2 cellular contexts compared by ENCODE assay signal in the genomic region with DNA sequence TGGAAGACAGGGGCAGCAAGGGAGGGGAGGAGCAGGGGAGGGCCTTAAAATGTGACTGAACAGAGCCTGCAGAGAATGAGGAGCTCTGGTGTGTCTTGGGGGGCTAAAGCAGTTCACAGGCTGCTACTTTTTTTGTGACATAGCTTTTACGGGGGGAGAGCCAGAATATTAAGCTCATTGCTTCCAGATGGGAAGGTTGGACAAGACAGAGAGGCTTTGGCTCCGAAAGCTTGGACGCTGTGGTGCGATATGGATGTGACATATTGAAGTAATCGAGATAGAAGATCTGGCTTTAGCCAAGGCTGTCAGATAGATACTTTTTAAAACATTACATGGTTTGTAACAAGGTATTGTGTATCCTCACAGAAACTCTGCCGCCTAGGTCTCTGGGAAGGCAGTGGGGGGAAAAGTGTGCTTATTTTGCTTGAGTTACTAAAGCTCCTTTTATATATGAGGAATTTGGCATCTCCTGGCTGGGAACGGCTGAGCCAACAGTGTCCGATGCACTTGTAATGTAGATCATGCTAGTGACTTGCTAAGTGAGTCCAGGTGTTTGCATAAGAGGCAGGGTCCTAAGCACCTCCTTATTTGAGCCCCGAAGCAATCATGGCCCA.
TF ChIP-seq lines count a peak whose summit lies in the region.

No MANE protein-coding gene starts in this region.

TF ChIP-seq in GM23338, 12 proteins besides CTCF, POLR2A, EP300 and RAD21 (continues in another document):
- TF ChIP-seq CREB1 (CRISPR knock-in tag; IDR thresholded peaks at IDR 0.05; ENCODE audit: low read depth) (no peak), ZNF114 (CRISPR knock-in tag; IDR thresholded peaks at IDR 0.05) (no peak), REST (IDR thresholded peaks at IDR 0.05; ENCODE audit: unreplicated experiment) (no peak), JUNB (IDR thresholded peaks at IDR 0.05; ENCODE audit: unreplicated experiment) (no peak), ETS1 (IDR thresholded peaks at IDR 0.05) (no peak), ZNF462 (CRISPR knock-in tag; IDR thresholded peaks at IDR 0.05) (no peak), POLR2AphosphoS5 (IDR thresholded peaks at IDR 0.05; ENCODE audit: low read depth) (no peak), EZH2 (IDR thresholded peaks at IDR 0.05; ENCODE audit: low read depth, unreplicated experiment) (no peak), NANOG (IDR thresholded peaks at IDR 0.05; ENCODE audit: borderline replicate concordance) (no peak)

TF ChIP-seq in K562, 482 proteins besides CTCF, POLR2A, EP300 and RAD21:
- TF ChIP-seq FOXK2 (conservative IDR thresholded peaks at IDR 0.05 in 1 of 2, IDR thresholded peaks at IDR 0.05 in 1 of 2; ENCODE audit: low read depth in 2 of 2) (no peak), CBFA2T3 (IDR thresholded peaks at IDR 0.05) (no peak), RBM14 (IDR thresholded peaks at IDR 0.05; ENCODE audit: borderline replicate concordance, insufficient read depth, low read depth, low read length) (no peak), ZNF512 (tag; IDR thresholded peaks at IDR 0.05) (no peak), HDGF (IDR thresholded peaks at IDR 0.05) (no peak), RFX7 (CRISPR knock-in tag; IDR thresholded peaks at IDR 0.05) (no peak), CBX2 (IDR thresholded peaks at IDR 0.05; ENCODE audit: insufficient read depth, low read length, poor library complexity, severe bottlenecking) (no peak), TRIM24 (IDR thresholded peaks at IDR 0.05) (no peak), ADNP (tag; IDR thresholded peaks at IDR 0.05) (no peak), ZNF436 (CRISPR knock-in tag; IDR thresholded peaks at IDR 0.05) (no peak), GTF2E2 (tag; IDR thresholded peaks at IDR 0.05) (no peak), HNRNPLL (IDR thresholded peaks at IDR 0.05; ENCODE audit: low read depth, low read length, poor library complexity, severe bottlenecking) (no peak), MCM2 (IDR thresholded peaks at IDR 0.05; ENCODE audit: low read depth) (no peak), SMARCB1 (IDR thresholded peaks at IDR 0.05; ENCODE audit: insufficient read length, low read depth) (no peak), MAFF (IDR thresholded peaks at IDR 0.05; ENCODE audit: low read length) (no peak)
- TF ChIP-seq, protein P1, sequence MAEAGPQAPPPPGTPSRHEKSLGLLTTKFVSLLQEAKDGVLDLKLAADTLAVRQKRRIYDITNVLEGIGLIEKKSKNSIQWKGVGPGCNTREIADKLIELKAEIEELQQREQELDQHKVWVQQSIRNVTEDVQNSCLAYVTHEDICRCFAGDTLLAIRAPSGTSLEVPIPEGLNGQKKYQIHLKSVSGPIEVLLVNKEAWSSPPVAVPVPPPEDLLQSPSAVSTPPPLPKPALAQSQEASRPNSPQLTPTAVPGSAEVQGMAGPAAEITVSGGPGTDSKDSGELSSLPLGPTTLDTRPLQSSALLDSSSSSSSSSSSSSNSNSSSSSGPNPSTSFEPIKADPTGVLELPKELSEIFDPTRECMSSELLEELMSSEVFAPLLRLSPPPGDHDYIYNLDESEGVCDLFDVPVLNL (CRISPR knock-in tag; IDR thresholded peaks at IDR 0.05; ENCODE audit: low read depth) = no peak
- TF ChIP-seq, protein P2, sequence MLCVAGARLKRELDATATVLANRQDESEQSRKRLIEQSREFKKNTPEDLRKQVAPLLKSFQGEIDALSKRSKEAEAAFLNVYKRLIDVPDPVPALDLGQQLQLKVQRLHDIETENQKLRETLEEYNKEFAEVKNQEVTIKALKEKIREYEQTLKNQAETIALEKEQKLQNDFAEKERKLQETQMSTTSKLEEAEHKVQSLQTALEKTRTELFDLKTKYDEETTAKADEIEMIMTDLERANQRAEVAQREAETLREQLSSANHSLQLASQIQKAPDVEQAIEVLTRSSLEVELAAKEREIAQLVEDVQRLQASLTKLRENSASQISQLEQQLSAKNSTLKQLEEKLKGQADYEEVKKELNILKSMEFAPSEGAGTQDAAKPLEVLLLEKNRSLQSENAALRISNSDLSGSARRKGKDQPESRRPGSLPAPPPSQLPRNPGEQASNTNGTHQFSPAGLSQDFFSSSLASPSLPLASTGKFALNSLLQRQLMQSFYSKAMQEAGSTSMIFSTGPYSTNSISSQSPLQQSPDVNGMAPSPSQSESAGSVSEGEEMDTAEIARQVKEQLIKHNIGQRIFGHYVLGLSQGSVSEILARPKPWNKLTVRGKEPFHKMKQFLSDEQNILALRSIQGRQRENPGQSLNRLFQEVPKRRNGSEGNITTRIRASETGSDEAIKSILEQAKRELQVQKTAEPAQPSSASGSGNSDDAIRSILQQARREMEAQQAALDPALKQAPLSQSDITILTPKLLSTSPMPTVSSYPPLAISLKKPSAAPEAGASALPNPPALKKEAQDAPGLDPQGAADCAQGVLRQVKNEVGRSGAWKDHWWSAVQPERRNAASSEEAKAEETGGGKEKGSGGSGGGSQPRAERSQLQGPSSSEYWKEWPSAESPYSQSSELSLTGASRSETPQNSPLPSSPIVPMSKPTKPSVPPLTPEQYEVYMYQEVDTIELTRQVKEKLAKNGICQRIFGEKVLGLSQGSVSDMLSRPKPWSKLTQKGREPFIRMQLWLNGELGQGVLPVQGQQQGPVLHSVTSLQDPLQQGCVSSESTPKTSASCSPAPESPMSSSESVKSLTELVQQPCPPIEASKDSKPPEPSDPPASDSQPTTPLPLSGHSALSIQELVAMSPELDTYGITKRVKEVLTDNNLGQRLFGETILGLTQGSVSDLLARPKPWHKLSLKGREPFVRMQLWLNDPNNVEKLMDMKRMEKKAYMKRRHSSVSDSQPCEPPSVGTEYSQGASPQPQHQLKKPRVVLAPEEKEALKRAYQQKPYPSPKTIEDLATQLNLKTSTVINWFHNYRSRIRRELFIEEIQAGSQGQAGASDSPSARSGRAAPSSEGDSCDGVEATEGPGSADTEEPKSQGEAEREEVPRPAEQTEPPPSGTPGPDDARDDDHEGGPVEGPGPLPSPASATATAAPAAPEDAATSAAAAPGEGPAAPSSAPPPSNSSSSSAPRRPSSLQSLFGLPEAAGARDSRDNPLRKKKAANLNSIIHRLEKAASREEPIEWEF (CRISPR knock-in tag; IDR thresholded peaks at IDR 0.05) = no peak
- TF ChIP-seq, protein P3, sequence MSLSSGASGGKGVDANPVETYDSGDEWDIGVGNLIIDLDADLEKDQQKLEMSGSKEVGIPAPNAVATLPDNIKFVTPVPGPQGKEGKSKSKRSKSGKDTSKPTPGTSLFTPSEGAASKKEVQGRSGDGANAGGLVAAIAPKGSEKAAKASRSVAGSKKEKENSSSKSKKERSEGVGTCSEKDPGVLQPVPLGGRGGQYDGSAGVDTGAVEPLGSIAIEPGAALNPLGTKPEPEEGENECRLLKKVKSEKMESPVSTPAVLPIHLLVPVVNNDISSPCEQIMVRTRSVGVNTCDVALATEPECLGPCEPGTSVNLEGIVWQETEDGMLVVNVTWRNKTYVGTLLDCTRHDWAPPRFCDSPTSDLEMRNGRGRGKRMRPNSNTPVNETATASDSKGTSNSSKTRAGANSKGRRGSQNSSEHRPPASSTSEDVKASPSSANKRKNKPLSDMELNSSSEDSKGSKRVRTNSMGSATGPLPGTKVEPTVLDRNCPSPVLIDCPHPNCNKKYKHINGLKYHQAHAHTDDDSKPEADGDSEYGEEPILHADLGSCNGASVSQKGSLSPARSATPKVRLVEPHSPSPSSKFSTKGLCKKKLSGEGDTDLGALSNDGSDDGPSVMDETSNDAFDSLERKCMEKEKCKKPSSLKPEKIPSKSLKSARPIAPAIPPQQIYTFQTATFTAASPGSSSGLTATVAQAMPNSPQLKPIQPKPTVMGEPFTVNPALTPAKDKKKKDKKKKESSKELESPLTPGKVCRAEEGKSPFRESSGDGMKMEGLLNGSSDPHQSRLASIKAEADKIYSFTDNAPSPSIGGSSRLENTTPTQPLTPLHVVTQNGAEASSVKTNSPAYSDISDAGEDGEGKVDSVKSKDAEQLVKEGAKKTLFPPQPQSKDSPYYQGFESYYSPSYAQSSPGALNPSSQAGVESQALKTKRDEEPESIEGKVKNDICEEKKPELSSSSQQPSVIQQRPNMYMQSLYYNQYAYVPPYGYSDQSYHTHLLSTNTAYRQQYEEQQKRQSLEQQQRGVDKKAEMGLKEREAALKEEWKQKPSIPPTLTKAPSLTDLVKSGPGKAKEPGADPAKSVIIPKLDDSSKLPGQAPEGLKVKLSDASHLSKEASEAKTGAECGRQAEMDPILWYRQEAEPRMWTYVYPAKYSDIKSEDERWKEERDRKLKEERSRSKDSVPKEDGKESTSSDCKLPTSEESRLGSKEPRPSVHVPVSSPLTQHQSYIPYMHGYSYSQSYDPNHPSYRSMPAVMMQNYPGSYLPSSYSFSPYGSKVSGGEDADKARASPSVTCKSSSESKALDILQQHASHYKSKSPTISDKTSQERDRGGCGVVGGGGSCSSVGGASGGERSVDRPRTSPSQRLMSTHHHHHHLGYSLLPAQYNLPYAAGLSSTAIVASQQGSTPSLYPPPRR (CRISPR knock-in tag; IDR thresholded peaks at IDR 0.05; ENCODE audit: borderline replicate concordance) = no peak
- TF ChIP-seq, protein P4, sequence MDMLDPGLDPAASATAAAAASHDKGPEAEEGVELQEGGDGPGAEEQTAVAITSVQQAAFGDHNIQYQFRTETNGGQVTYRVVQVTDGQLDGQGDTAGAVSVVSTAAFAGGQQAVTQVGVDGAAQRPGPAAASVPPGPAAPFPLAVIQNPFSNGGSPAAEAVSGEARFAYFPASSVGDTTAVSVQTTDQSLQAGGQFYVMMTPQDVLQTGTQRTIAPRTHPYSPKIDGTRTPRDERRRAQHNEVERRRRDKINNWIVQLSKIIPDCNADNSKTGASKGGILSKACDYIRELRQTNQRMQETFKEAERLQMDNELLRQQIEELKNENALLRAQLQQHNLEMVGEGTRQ (CRISPR knock-in tag; IDR thresholded peaks at IDR 0.05) = no peak
TF ChIP-seq in K562: peak in this region for 0.
